In the genomic region with DNA sequence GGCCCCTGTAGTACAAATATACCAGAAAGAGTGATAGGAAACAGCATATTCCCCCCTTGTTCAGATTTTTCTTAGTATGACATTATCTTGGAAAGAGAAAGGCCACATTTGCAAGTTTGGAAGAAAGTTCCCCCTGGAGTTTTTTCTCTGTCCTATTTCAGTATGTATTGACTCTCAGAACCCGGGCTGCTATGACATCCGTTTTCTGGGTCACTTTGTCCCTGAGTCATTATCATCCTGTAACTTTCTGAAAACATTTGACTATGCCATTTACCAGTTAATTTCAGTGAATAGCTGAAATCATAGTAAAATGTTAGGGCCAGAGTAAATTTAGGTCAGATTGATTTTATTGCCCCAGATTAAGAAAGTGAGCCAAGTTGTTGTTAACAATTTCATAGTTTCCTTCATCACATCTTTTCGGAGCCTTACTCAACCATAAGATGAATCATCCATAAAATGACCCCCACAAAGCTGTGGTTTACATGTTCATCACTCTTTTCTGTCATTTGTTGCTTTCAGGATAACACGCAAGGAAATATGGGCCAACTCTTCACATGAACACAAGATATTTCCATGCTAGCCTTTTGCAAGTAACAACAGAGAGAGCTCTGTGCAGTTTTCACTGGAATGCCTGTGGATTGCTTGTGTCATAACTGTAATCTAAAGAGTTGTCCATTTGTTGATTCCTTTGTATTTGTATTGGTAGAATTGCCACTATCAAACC, we compare ENCODE assay signal across 9 cellular contexts. TPM values are rescaled to one million over a fixed set of nuclear protein-coding genes. Genes with fewer than 3 reads are reported as not detected.
A peak's percentile ranks its signal among the peaks of the same experiment; 100 is the strongest.
DNase-seq lines count a peak whose midpoint lies in the region; ATAC-seq and TF ChIP-seq lines count a peak whose summit lies in the region.
"Had no signal": no experiment of that assay in that cellular context is flagged by ENCODE, and none has a peak within 500 bp of the region (broad histone marks: within the 10 kb centered on the region; RNA-seq: fewer than 3 reads in every experiment).

No MANE protein-coding gene starts in this region.

- H3K4me3 ChIP-seq in PC-9 (no peak overlapping the region), upper lobe of right lung (no peak overlapping the region)

- H3K27ac Mint-ChIP-seq in activated T-cell treated with anti-CD3 and anti-CD28 coated beads, Interleukin-2, amount 50 U/mL, for 24 hours: peak overlapping the region; percentile 56

- H3K9me2 ChIP-seq in PC-9 (ENCODE audit: insufficient read depth): no peaks in the 10 kb centered on the region

- no peaks in the 10 kb centered on the region for H3K27me3 Mint-ChIP-seq in activated T-cell treated with anti-CD3 and anti-CD28 coated beads, Interleukin-2, amount 50 U/mL, for 24 hours

- POLR2A ChIA-PET in PC-9 (lab: Charles Lee; ENCODE audit: unreplicated experiment) (no interaction called here), HEK293T (lab: Yijun Ruan, JAX) (no interaction called here)

- H4K20me1 ChIP-seq in PC-9 (ENCODE audit: insufficient read depth): no peaks in the 10 kb centered on the region

- H3K27me3 ChIP-seq in PC-9 (ENCODE audit: insufficient read depth, low read depth) (no peaks in the 10 kb centered on the region), upper lobe of right lung (no peaks in the 10 kb centered on the region)

- H3K79me2 ChIP-seq in PC-9 (ENCODE audit: low read depth): peaks cover 10% of the 10 kb centered on the region

- H3K4me1 ChIP-seq in PC-9 (replicated peaks; ENCODE audit: insufficient read depth) (peaks cover 48% of the 10 kb centered on the region), upper lobe of right lung (peaks cover 25% of the 10 kb centered on the region)

- peak; percentile 58 for ATAC-seq in Right ventricle myocardium superior (ENCODE audit: poor library complexity)
- ATAC-seq in upper lobe of right lung: no peak

- intact Hi-C loops in PC-9 (cut with micrococcal nuclease; ENCODE audit: unreplicated experiment) (no loop called here), Right ventricle myocardium superior (cut with DNase I) (no loop called here), upper lobe of right lung (cut with DNase I) (no loop called here)

- H3K36me3 ChIP-seq in PC-9 (ENCODE audit: low read depth): no peaks in the 10 kb centered on the region
- no peaks in the 10 kb centered on the region for H3K36me3 ChIP-seq in upper lobe of right lung

- no peak for DNase-seq in activated T-cell treated with anti-CD3 and anti-CD28 coated beads, Interleukin-2, amount 50 U/mL, for 24 hours
- no peak for DNase-seq in activated T-cell treated with anti-CD3 and anti-CD28 coated beads for 4 hours
- DNase-seq in PC-9: no peak
- DNase-seq in Right ventricle myocardium superior: no peak
- no peak for DNase-seq in upper lobe of right lung
- DNase-seq in NCI-H146 treated with DMSO at 0.1 percent for 48 hours (lab: John Stamatoyannopoulos, UW; ENCODE audit: unreplicated experiment): no peak
- DNase-seq in NCI-H524 (lab: John Stamatoyannopoulos, UW): no peak
- DNase-seq in HEK293T (ENCODE audit: extremely low spot score): no peak

- 0 out of 2 replicates have a peak, but pooled peaks cover 3% of the 10 kb centered on the region for H3K9me3 ChIP-seq in PC-9 (ENCODE audit: insufficient read depth, low read depth)
- H3K9me3 ChIP-seq in upper lobe of right lung: no peaks in the 10 kb centered on the region

- H3K4me2 ChIP-seq in PC-9: peak overlapping the region; percentile 90

- no TSS peak for BruUV-seq in PC-9 (replicated peaks; lab: Mats Ljungman, UMichigan)

- H3K4me1 Mint-ChIP-seq in activated T-cell treated with anti-CD3 and anti-CD28 coated beads, Interleukin-2, amount 50 U/mL, for 24 hours (ENCODE audit: low read depth): peaks cover 11% of the 10 kb centered on the region

- TF ChIP-seq CTCF in PC-9 (conservative IDR thresholded peaks at IDR 0.05) (no peak), upper lobe of right lung (IDR thresholded peaks at IDR 0.05) (no peak)

- no peak overlapping the region for H3K4me3 Mint-ChIP-seq in activated T-cell treated with anti-CD3 and anti-CD28 coated beads, Interleukin-2, amount 50 U/mL, for 24 hours

- H2AFZ ChIP-seq in PC-9: no peak overlapping the region

- CTCF ChIA-PET in PC-9 (lab: Charles Lee): interaction anchor here (0.5 to 0.6 kb wide), 2 partner anchors 81 to 90 kb away, joined by 3 to 9 read pairs; no protein-coding TSS in a partner anchor
- CTCF ChIA-PET in HEK293T (lab: Yijun Ruan, JAX): interaction anchor here (0.5 to 1.0 kb wide), 3 partner anchors 8 to 803 kb away, joined by 3 read pairs; no protein-coding TSS in a partner anchor

- H3K9me3 Mint-ChIP-seq in activated T-cell treated with anti-CD3 and anti-CD28 coated beads, Interleukin-2, amount 50 U/mL, for 24 hours: no peaks in the 10 kb centered on the region

- no peaks in the 10 kb centered on the region for H3K36me3 Mint-ChIP-seq in activated T-cell treated with anti-CD3 and anti-CD28 coated beads, Interleukin-2, amount 50 U/mL, for 24 hours (ENCODE audit: low read depth)

- peaks cover 47% of the 10 kb centered on the region for H3F3A ChIP-seq in PC-9 (ENCODE audit: insufficient read depth, low read depth)

- H3K27ac ChIP-seq in PC-9 (peak overlapping the region; percentile 99), upper lobe of right lung (peak overlapping the region; percentile 75)
- H3K27ac ChIP-seq: C4-2B had no signal

TF ChIP-seq in HEK293T, 16 proteins besides CTCF, POLR2A, EP300 and RAD21:
- TF ChIP-seq FOXK2 (IDR thresholded peaks at IDR 0.05) (no peak), HDGF (IDR thresholded peaks at IDR 0.05; ENCODE audit: borderline replicate concordance) (no peak), SUZ12 (IDR thresholded peaks at IDR 0.05) (no peak), BHLHE40 (IDR thresholded peaks at IDR 0.05; ENCODE audit: borderline replicate concordance) (no peak), SP1 (IDR thresholded peaks at IDR 0.05) (no peak), ZNF384 (IDR thresholded peaks at IDR 0.05) (no peak), NFRKB (IDR thresholded peaks at IDR 0.05) (no peak), CTBP1 (IDR thresholded peaks at IDR 0.05; ENCODE audit: borderline replicate concordance) (no peak), LEF1 (IDR thresholded peaks at IDR 0.05; ENCODE audit: borderline replicate concordance) (no peak), ARNT (IDR thresholded peaks at IDR 0.05) (no peak), FOXA1 (IDR thresholded peaks at IDR 0.05) (no peak), FOXM1 (IDR thresholded peaks at IDR 0.05; ENCODE audit: borderline replicate concordance) (no peak), L3MBTL2 (conservative IDR thresholded peaks at IDR 0.05) (no peak), TARDBP (IDR thresholded peaks at IDR 0.05) (no peak), ELF4 (IDR thresholded peaks at IDR 0.05) (no peak)
- TF ChIP-seq, protein P1, sequence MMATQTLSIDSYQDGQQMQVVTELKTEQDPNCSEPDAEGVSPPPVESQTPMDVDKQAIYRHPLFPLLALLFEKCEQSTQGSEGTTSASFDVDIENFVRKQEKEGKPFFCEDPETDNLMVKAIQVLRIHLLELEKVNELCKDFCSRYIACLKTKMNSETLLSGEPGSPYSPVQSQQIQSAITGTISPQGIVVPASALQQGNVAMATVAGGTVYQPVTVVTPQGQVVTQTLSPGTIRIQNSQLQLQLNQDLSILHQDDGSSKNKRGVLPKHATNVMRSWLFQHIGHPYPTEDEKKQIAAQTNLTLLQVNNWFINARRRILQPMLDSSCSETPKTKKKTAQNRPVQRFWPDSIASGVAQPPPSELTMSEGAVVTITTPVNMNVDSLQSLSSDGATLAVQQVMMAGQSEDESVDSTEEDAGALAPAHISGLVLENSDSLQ (IDR thresholded peaks at IDR 0.05): no peak

RNA-seq across cellular contexts. Expression of gene MACC1, which starts 3.8 kb away (rescaled TPM):
- total RNA-seq in PC-9 (2021) (48.4 and 50.8 TPM in 2 replicates), Right ventricle myocardium superior (0.19 TPM), upper lobe of right lung (22.1 TPM)

Comparison
In these comparisons a context has a peak if more than half of its experiments do, and no peak if none do; other contexts are left out.
1. RNA of gene MACC1, which starts 3.8 kb away (total RNA-seq): 48.4 to 50.8 TPM in PC-9 and 22.1 TPM in upper lobe of right lung (single experiment); 0.19 TPM in Right ventricle myocardium superior (single experiment); every median in the first group is over 10 times any median in the second.